9 cellular contexts compared by ENCODE assay signal in the genomic region with DNA sequence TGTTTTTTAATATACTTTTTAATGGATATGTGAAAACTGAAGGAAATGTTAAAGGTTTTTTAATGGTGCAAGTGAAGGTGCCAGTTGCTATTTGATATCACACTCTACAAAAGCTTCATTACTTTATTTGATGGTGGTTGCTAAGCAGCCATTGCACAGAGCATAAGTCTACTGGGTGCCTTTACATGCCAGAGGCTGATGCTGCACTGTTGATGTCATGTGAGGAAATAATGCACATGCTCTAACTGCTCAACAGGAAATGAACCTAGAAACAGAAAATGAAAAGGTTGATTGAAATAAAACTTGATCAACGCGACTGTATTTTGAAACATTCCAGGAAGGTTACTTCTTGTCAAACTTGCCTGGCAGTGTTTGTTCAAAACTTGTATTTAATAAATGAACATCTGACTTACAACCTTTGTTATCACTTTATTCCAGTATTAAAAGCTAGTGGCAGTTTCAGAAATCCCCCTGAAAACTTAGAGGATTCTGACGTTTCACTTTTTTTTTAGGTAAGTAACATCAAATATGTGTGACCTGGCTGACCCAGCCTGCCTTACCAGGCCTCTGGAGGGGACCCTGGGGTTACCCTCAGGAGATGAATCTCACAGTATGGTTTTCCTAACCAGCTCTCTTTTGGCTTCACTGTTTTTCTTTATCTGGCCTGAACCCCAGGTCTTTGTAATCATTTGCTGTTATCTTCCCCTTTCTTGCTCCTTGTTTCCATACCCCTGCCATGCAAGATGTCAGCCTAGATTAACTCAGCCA. TPM values are rescaled to one million over a fixed set of nuclear protein-coding genes. Genes with fewer than 3 reads are reported as not detected.
DNase-seq lines count a peak whose midpoint lies in the region; ATAC-seq and TF ChIP-seq lines count a peak whose summit lies in the region.
"Had no signal": no experiment of that assay in that cellular context is flagged by ENCODE, and none has a peak within 500 bp of the region (broad histone marks: within the 10 kb centered on the region; RNA-seq: fewer than 3 reads in every experiment).

No MANE protein-coding gene starts in this region.

- no peak overlapping the region for H3K4ac ChIP-seq in H9 (ENCODE audit: low read depth, low read length)

- H2BK5ac ChIP-seq in H9 (ENCODE audit: insufficient read length, low read length) = no peak overlapping the region

- H4K91ac ChIP-seq in H9 (ENCODE audit: insufficient read length, low read depth, low read length) = no peak overlapping the region

- H3K36me3 Mint-ChIP-seq in activated CD8-positive, alpha-beta memory T cell treated with anti-CD3 and anti-CD28 coated beads, Interleukin-2, amount 10 ng/mL, durations not matched to agents 7 days and 5 days = peaks cover 35% of the 10 kb centered on the region
- peaks cover 4 to 29% (median 15%) of the 10 kb centered on the region in 3 experiments; a peak in 5 of 7 replicates for H3K36me3 Mint-ChIP-seq in H9 (ENCODE audit: insufficient read depth in 1 of 3, low read depth in 3 of 3)

- ATAC-seq in activated CD8-positive, alpha-beta memory T cell treated with anti-CD3 and anti-CD28 coated beads, Interleukin-2, amount 10 ng/mL, durations not matched to agents 7 days and 5 days = peak; percentile 79
- ATAC-seq in stimulated activated naive CD8-positive, alpha-beta T cell treated with anti-CD3 and anti-CD28 coated beads, Interleukin-15, amount 100 ng/mL, for 72 hours = peak; percentile 95

- H3K79me2 ChIP-seq in H9 (ENCODE audit: insufficient read depth, low read length) = peaks cover 17% of the 10 kb centered on the region; the same call in 1 of the 2 replicates

- H4K5ac ChIP-seq in H9 (ENCODE audit: insufficient read length, low read depth, low read length) = no peak overlapping the region

- H2BK120ac ChIP-seq in H9 (ENCODE audit: low read depth, low read length, poor library complexity, severe bottlenecking) = no peak overlapping the region

- H2BK15ac ChIP-seq in H9 (ENCODE audit: low read depth, low read length) = no peak overlapping the region

- peak overlapping the region; percentile 93 for H3K4me3 Mint-ChIP-seq in activated CD8-positive, alpha-beta memory T cell treated with anti-CD3 and anti-CD28 coated beads, Interleukin-2, amount 10 ng/mL, durations not matched to agents 7 days and 5 days
- H3K4me3 Mint-ChIP-seq in stimulated activated naive CD8-positive, alpha-beta T cell treated with anti-CD3 and anti-CD28 coated beads, Interleukin-15, amount 100 ng/mL, for 72 hours = peak overlapping the region; percentile 91 to 98
- H3K4me3 Mint-ChIP-seq in H9 = no peak overlapping the region

- WGBS in H9 (ENCODE audit: extremely low coverage, insufficient read length, low lambda C conversion rate) = no CpG with 5 or more reads among the region's 3 CpGs

- no peak overlapping the region for H2BK12ac ChIP-seq in H9 (ENCODE audit: insufficient read length, low read depth, low read length)

- H2BK20ac ChIP-seq in H9 (ENCODE audit: low read depth, low read length, poor library complexity, severe bottlenecking) = no peak overlapping the region

- H3K79me1 ChIP-seq in H9 (ENCODE audit: insufficient read depth, low read depth, low read length, poor library complexity, severe bottlenecking) = peaks cover 5% of the 10 kb centered on the region

- H3K4me1 ChIP-seq in H9 (ENCODE audit: insufficient read depth, low read length) = no peaks in the 10 kb centered on the region

- H3K9me3 ChIP-seq in H9 (ENCODE audit: control insufficient read depth, low read depth, low read length) = no peaks in the 10 kb centered on the region

- H3K18ac ChIP-seq in H9 (ENCODE audit: insufficient read length, low read depth, low read length) = no peak overlapping the region

- H3K9ac ChIP-seq in H9 (ENCODE audit: extremely low read depth, insufficient read length, low read length) = no peak overlapping the region

- no peak overlapping the region for H3K4me2 ChIP-seq in H9 (ENCODE audit: insufficient read depth, insufficient read length, low read length)

- H4K8ac ChIP-seq in H9 (replicated peaks; ENCODE audit: insufficient read length, low read depth, low read length) = no peak overlapping the region

- H3K23ac ChIP-seq in H9 (ENCODE audit: insufficient read length, low read depth, low read length) = no peak overlapping the region

- TF ChIP-seq CTCF in H9 (conservative IDR thresholded peaks at IDR 0.05) = no peak

- no peak overlapping the region for H3K14ac ChIP-seq in H9 (ENCODE audit: insufficient read depth, low read length)

- peaks cover 7% of the 10 kb centered on the region for H3K23me2 ChIP-seq in H9 (ENCODE audit: insufficient read length, low read depth, low read length, poor library complexity, severe bottlenecking)

- peak; percentile 82 for DNase-seq in activated CD8-positive, alpha-beta memory T cell treated with anti-CD3 and anti-CD28 coated beads, Interleukin-2, amount 10 ng/mL, durations not matched to agents 7 days and 5 days
- no peak for DNase-seq in activated CD8-positive, alpha-beta memory T cell treated with anti-CD3 and anti-CD28 coated beads for 24 hours
- peak; percentile 42 to 43 for DNase-seq in activated CD4-positive, alpha-beta T cell treated with anti-CD3 and anti-CD28 coated beads for 4 hours
- DNase-seq in epithelial cell of prostate (ENCODE audit: low read depth, low spot score) (no peak), H9 (no peak), ecto neural progenitor cell (ENCODE audit: low spot score) (no peak), DMS 273 treated with DMSO at 0.1 percent for 48 hours (lab: John Stamatoyannopoulos, UW) (no peak)
- DNase-seq in stimulated activated naive CD8-positive, alpha-beta T cell treated with anti-CD3 and anti-CD28 coated beads, Interleukin-15, amount 100 ng/mL, for 72 hours = peak; percentile 38 to 69
- DNase-seq: T1000 had no signal

- H3K27ac Mint-ChIP-seq in activated CD8-positive, alpha-beta memory T cell treated with anti-CD3 and anti-CD28 coated beads, Interleukin-2, amount 10 ng/mL, durations not matched to agents 7 days and 5 days = peak overlapping the region; percentile 99
- H3K27ac Mint-ChIP-seq in stimulated activated naive CD8-positive, alpha-beta T cell treated with anti-CD3 and anti-CD28 coated beads, Interleukin-15, amount 100 ng/mL, for 72 hours = peak overlapping the region; percentile 100
- H3K27ac Mint-ChIP-seq in H9 = peak overlapping the region in 1 of 3 experiments; percentile 50; a peak in 1 of 7 replicates

- H3K27ac ChIP-seq in epithelial cell of prostate (peak overlapping the region; percentile 77), H9 (ENCODE audit: insufficient read length, low read depth, low read length) (no peak overlapping the region)

- no peak overlapping the region for H2AK5ac ChIP-seq in H9 (ENCODE audit: insufficient read length, low read length)

- H4K20me1 ChIP-seq in H9 (ENCODE audit: control insufficient read depth, insufficient read depth, insufficient read length) = no peaks in the 10 kb centered on the region

- no peak overlapping the region for H3K56ac ChIP-seq in H9 (ENCODE audit: insufficient read length, low read depth, low read length)

- H3T11ph ChIP-seq in H9 (ENCODE audit: low read length) = no peak overlapping the region

- no peak overlapping the region for H2AFZ ChIP-seq in H9 (ENCODE audit: low read length)

- CTCF ChIA-PET in activated CD8-positive, alpha-beta memory T cell treated with anti-CD3 and anti-CD28 coated beads, Interleukin-2, amount 10 ng/mL, durations not matched to agents 7 days and 5 days (lab: Charles Lee) = interaction anchor here (0.7 to 3.6 kb wide), 9 partner anchors 17 to 200 kb away, joined by 3 to 14 read pairs (median 3); a partner anchor contains a TSS

- H3K27me3 Mint-ChIP-seq in activated CD8-positive, alpha-beta memory T cell treated with anti-CD3 and anti-CD28 coated beads, Interleukin-2, amount 10 ng/mL, durations not matched to agents 7 days and 5 days = no peaks in the 10 kb centered on the region
- no peaks in the 10 kb centered on the region for H3K27me3 Mint-ChIP-seq in stimulated activated naive CD8-positive, alpha-beta T cell treated with anti-CD3 and anti-CD28 coated beads, Interleukin-15, amount 100 ng/mL, for 72 hours
- H3K27me3 Mint-ChIP-seq in H9 (ENCODE audit: low read depth) = no peaks in the 10 kb centered on the region; the same call in 1 of the 2 replicates

- H3K4me1 Mint-ChIP-seq in activated CD8-positive, alpha-beta memory T cell treated with anti-CD3 and anti-CD28 coated beads, Interleukin-2, amount 10 ng/mL, durations not matched to agents 7 days and 5 days = peaks cover 71% of the 10 kb centered on the region
- H3K4me1 Mint-ChIP-seq in stimulated activated naive CD8-positive, alpha-beta T cell treated with anti-CD3 and anti-CD28 coated beads, Interleukin-15, amount 100 ng/mL, for 72 hours = peaks cover 69% of the 10 kb centered on the region
- H3K4me1 Mint-ChIP-seq in H9 = peaks cover 16 to 17% of the 10 kb centered on the region in 2 experiments

- H3K27me3 ChIP-seq in H9 (ENCODE audit: insufficient read depth, low read length) = no peaks in the 10 kb centered on the region

- H3K9me3 Mint-ChIP-seq in activated CD8-positive, alpha-beta memory T cell treated with anti-CD3 and anti-CD28 coated beads, Interleukin-2, amount 10 ng/mL, durations not matched to agents 7 days and 5 days (ENCODE audit: low read depth) = no peaks in the 10 kb centered on the region
- no peaks in the 10 kb centered on the region for H3K9me3 Mint-ChIP-seq in stimulated activated naive CD8-positive, alpha-beta T cell treated with anti-CD3 and anti-CD28 coated beads, Interleukin-15, amount 100 ng/mL, for 72 hours
- H3K9me3 Mint-ChIP-seq in H9 = no peaks in the 10 kb centered on the region

RNA-seq across cellular contexts. Expression of a gene that starts 2.4 kb away (rescaled TPM):
- 100 to 1,000 TPM; 278 to 295 TPM for total RNA-seq in activated CD8-positive, alpha-beta memory T cell treated with anti-CD3 and anti-CD28 coated beads, Interleukin-2, amount 10 ng/mL, durations not matched to agents 7 days and 5 days
- 253 and 254 TPM in 2 replicates for total RNA-seq in H9 (2021)

RNA-seq across cellular contexts. Expression of a gene that starts 37.3 kb away (rescaled TPM):
- 100 to 1,000 TPM; 116 to 125 TPM for total RNA-seq in activated CD8-positive, alpha-beta memory T cell treated with anti-CD3 and anti-CD28 coated beads, Interleukin-2, amount 10 ng/mL, durations not matched to agents 7 days and 5 days
- total RNA-seq in H9 (2021) = 51.7 and 62.0 TPM in 2 replicates

RNA-seq across cellular contexts. Expression of a gene that starts 39.6 kb away (rescaled TPM):
- total RNA-seq in activated CD8-positive, alpha-beta memory T cell treated with anti-CD3 and anti-CD28 coated beads, Interleukin-2, amount 10 ng/mL, durations not matched to agents 7 days and 5 days = 10 to 100 TPM; 43.4 to 47.8 TPM
- total RNA-seq in H9 (2021) = 33.0 and 33.7 TPM in 2 replicates

RNA-seq across cellular contexts. Expression of a gene that starts 54.8 kb away (rescaled TPM):
- total RNA-seq in activated CD8-positive, alpha-beta memory T cell treated with anti-CD3 and anti-CD28 coated beads, Interleukin-2, amount 10 ng/mL, durations not matched to agents 7 days and 5 days = 100 to 1,000 TPM; 192 to 218 TPM
- not detected in 2 replicates for total RNA-seq in H9 (2021)

RNA-seq across cellular contexts. Expression of a gene that starts 56.5 kb away (rescaled TPM):
- total RNA-seq in activated CD8-positive, alpha-beta memory T cell treated with anti-CD3 and anti-CD28 coated beads, Interleukin-2, amount 10 ng/mL, durations not matched to agents 7 days and 5 days = 100 to 1,000 TPM; 428 to 526 TPM
- total RNA-seq in H9 (2021) = not detected in 2 replicates

Comparison
In these comparisons a context has a peak if more than half of its experiments do, and no peak if none do; other contexts are left out.
1. DNase-seq: peak in activated CD8-positive, alpha-beta memory T cell treated with anti-CD3 and anti-CD28 coated beads, Interleukin-2, amount 10 ng/mL, durations not matched to agents 7 days and 5 days (single experiment), activated CD4-positive, alpha-beta T cell treated with anti-CD3 and anti-CD28 coated beads for 4 hours (2 of 2) and stimulated activated naive CD8-positive, alpha-beta T cell treated with anti-CD3 and anti-CD28 coated beads, Interleukin-15, amount 100 ng/mL, for 72 hours (2 of 2); none in activated CD8-positive, alpha-beta memory T cell treated with anti-CD3 and anti-CD28 coated beads for 24 hours (single experiment), epithelial cell of prostate (single experiment), H9 (single experiment), ecto neural progenitor cell (single experiment) and DMS 273 treated with DMSO at 0.1 percent for 48 hours (single experiment).
2. H3K4me3 Mint-ChIP-seq: peak in activated CD8-positive, alpha-beta memory T cell treated with anti-CD3 and anti-CD28 coated beads, Interleukin-2, amount 10 ng/mL, durations not matched to agents 7 days and 5 days (single experiment) and stimulated activated naive CD8-positive, alpha-beta T cell treated with anti-CD3 and anti-CD28 coated beads, Interleukin-15, amount 100 ng/mL, for 72 hours (2 of 2); none in H9 (0 of 2).